In the genomic region with DNA sequence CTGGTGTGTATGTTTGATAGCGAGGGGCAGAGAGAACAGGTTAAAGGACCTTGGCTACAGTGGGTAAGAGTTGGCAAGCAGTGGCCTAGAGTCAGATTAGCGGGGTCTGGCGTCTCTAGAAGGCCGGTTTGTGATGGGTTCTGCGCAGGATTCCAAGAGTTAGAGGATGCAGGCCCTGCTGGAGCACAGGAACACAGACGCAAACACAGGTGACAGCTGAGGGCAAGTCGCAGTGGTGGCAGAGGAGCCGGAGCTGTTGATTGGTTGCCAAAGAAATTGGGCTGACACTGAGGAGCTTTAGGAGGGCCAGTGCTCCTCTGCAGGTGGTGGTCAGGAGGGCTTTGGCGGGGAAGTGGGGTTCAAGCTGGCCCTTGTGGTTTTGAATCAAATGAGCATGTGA, we compare ENCODE assay signal across 21 cellular contexts. TPM values are rescaled to one million over a fixed set of nuclear protein-coding genes. Genes with fewer than 3 reads are reported as not detected.
A peak's percentile ranks its signal among the peaks of the same experiment; 100 is the strongest.
DNase-seq lines count a peak whose midpoint lies in the region; ATAC-seq and TF ChIP-seq lines count a peak whose summit lies in the region.
"Had no signal": no experiment of that assay in that cellular context is flagged by ENCODE, and none has a peak within 500 bp of the region (broad histone marks: within the 10 kb centered on the region; RNA-seq: fewer than 3 reads in every experiment).

No MANE protein-coding gene starts in this region.

- POLR2A ChIA-PET in OCI-LY7 (lab: Charles Lee) = interaction anchor here (1.0 to 2.0 kb wide), 3 partner anchors 11 to 17 kb away, joined by 3 to 7 read pairs (median 3); no protein-coding TSS in a partner anchor

- peak overlapping the region in 1 of 2 donors; percentile 13 for H3K4me3 Mint-ChIP-seq in activated T-cell treated with anti-CD3 and anti-CD28 coated beads, Interleukin-2, amount 50 U/mL, for 72 hours
- H3K4me3 Mint-ChIP-seq in endodermal cell = no peak overlapping the region

- H3K4me1 Mint-ChIP-seq in activated T-cell treated with anti-CD3 and anti-CD28 coated beads, Interleukin-2, amount 50 U/mL, for 72 hours (ENCODE audit: low read depth) = peaks cover 59% of the 10 kb centered on the region
- peaks cover 37% of the 10 kb centered on the region for H3K4me1 Mint-ChIP-seq in endodermal cell

- no peaks in the 10 kb centered on the region for H3K9me2 ChIP-seq in OCI-LY7 (ENCODE audit: insufficient read depth, low read length)

- no peaks in the 10 kb centered on the region for H3K9me3 ChIP-seq in OCI-LY7 (ENCODE audit: low read length)
- no peaks in the 10 kb centered on the region for H3K9me3 ChIP-seq in endodermal cell (ENCODE audit: control insufficient read depth, low read length)
- H3K9me3 ChIP-seq in skeletal muscle tissue (ENCODE audit: control insufficient read depth in 3 of 3, low read length in 3 of 3) = no peaks in the 10 kb centered on the region
- H3K9me3 ChIP-seq: uterus had no signal

- no peak overlapping the region for H2AFZ ChIP-seq in OCI-LY7 (ENCODE audit: low read length)
- H2AFZ ChIP-seq: parathyroid adenoma had no signal

- H3K9me3 Mint-ChIP-seq in activated T-cell treated with anti-CD3 and anti-CD28 coated beads, Interleukin-2, amount 50 U/mL, for 72 hours = no peaks in the 10 kb centered on the region
- H3K9me3 Mint-ChIP-seq in endodermal cell = no peaks in the 10 kb centered on the region
- H3K9me3 Mint-ChIP-seq: H9 had no signal

- peaks cover 3% of the 10 kb centered on the region for H3K27me3 Mint-ChIP-seq in activated T-cell treated with anti-CD3 and anti-CD28 coated beads, Interleukin-2, amount 50 U/mL, for 72 hours (ENCODE audit: low read depth)
- peaks cover 4% of the 10 kb centered on the region for H3K27me3 Mint-ChIP-seq in endodermal cell (ENCODE audit: insufficient read depth)

- TF ChIP-seq CTCF in OCI-LY7 (conservative IDR thresholded peaks at IDR 0.05; ENCODE audit: low read length) = no peak
- no peak for TF ChIP-seq CTCF in endodermal cell (conservative IDR thresholded peaks at IDR 0.05)

- no peak overlapping the region for H3K9ac ChIP-seq in endodermal cell (ENCODE audit: extremely low read depth, low read length, poor library complexity, severe bottlenecking)
- H3K9ac ChIP-seq in skeletal muscle tissue (ENCODE audit: low read depth in 1 of 3, low read length in 3 of 3) = peak overlapping the region; percentile 24 to 98 (median 71)
- H3K9ac ChIP-seq: parathyroid adenoma had no signal

- H3K4me3 ChIP-seq in OCI-LY7 (ENCODE audit: low read depth, low read length, poor library complexity, severe bottlenecking) (no peak overlapping the region), endodermal cell (ENCODE audit: low read length) (no peak overlapping the region), skeletal muscle tissue (ENCODE audit: low read length in 3 of 3) (peak overlapping the region; percentile 7 to 45 (median 33)), H7 (ENCODE audit: insufficient read depth, low read depth, low read length) (no peak overlapping the region)
- H3K4me3 ChIP-seq: uterus had no signal

- H3K27me3 ChIP-seq in endodermal cell (ENCODE audit: control insufficient read depth, insufficient read depth, low read length, poor library complexity, severe bottlenecking) (peaks cover 1% of the 10 kb centered on the region), skeletal muscle tissue (ENCODE audit: control insufficient read depth in 3 of 3, insufficient read depth in 3 of 3, low read length in 3 of 3) (no peaks in the 10 kb centered on the region), H7 (ENCODE audit: control insufficient read depth, insufficient read depth, low read length) (peaks cover 8% of the 10 kb centered on the region)
- H3K27me3 ChIP-seq: uterus had no signal

- H3K36me3 Mint-ChIP-seq in activated T-cell treated with anti-CD3 and anti-CD28 coated beads, Interleukin-2, amount 50 U/mL, for 72 hours (ENCODE audit: insufficient read depth in 2 of 2) = peaks cover 0 to 1% of the 10 kb centered on the region in 2 donors
- H3K36me3 Mint-ChIP-seq in endodermal cell (ENCODE audit: low read depth) = peaks cover 2% of the 10 kb centered on the region

- 89 to 93% methylated on average over 3 to 9 of the region's 9 CpGs for WGBS in endodermal cell (ENCODE audit: insufficient coverage in 1 of 2, insufficient read length in 1 of 2), 2 experiments

- CTCF ChIA-PET in OCI-LY7 (lab: Charles Lee; ENCODE audit: unreplicated experiment) = interaction anchor here (0.9 kb wide), 1 partner anchor 136 kb away, joined by 3 read pairs; no protein-coding TSS in a partner anchor

- H3K27ac ChIP-seq in OCI-LY7 (ENCODE audit: low read depth, low read length, poor library complexity, severe bottlenecking) = no peak overlapping the region
- no peak overlapping the region for H3K27ac ChIP-seq in endodermal cell (ENCODE audit: low read depth, low read length)
- peak overlapping the region; percentile 37 for H3K27ac ChIP-seq in skeletal muscle tissue (ENCODE audit: low read depth, low read length)
- H3K27ac ChIP-seq: parathyroid adenoma, uterus had no signal

- peak overlapping the region; percentile 16 for H3K27ac Mint-ChIP-seq in activated T-cell treated with anti-CD3 and anti-CD28 coated beads, Interleukin-2, amount 50 U/mL, for 72 hours
- no peak overlapping the region for H3K27ac Mint-ChIP-seq in endodermal cell

- H3K4me2 ChIP-seq in OCI-LY7 (ENCODE audit: low read length) = peak overlapping the region; percentile 81; the same call in 1 of the 2 replicates

- peaks cover 21% of the 10 kb centered on the region; the same call in 1 of the 2 replicates for H3K79me2 ChIP-seq in OCI-LY7 (ENCODE audit: insufficient read depth, low read depth, low read length)

- intact Hi-C loops in OCI-LY7 (cut with micrococcal nuclease; ENCODE audit: unreplicated experiment) = no loop called here

- H3K4me1 ChIP-seq in OCI-LY7 (ENCODE audit: insufficient read depth, low read length, poor library complexity, severe bottlenecking) (peaks cover 37% of the 10 kb centered on the region), endodermal cell (ENCODE audit: control insufficient read depth, insufficient read depth, low read length) (no peaks in the 10 kb centered on the region), skeletal muscle tissue (ENCODE audit: control insufficient read depth in 3 of 3, insufficient read depth in 3 of 3, low read length in 3 of 3) (peaks cover 47 to 79% (median 67%) of the 10 kb centered on the region in 3 donors)

- no peak for DNase-seq in activated T-cell treated with anti-CD3 and anti-CD28 coated beads, Interleukin-2, amount 50 U/mL, for 72 hours
- DNase-seq in activated T-cell treated with anti-CD3 and anti-CD28 coated beads for 4 hours (no peak), OCI-LY7 (ENCODE audit: low spot score) (no peak), endodermal cell (peak; percentile 41), H7 (no peak)
- DNase-seq: activated CD4-positive, alpha-beta T cell treated with anti-CD3 and anti-CD28 coated beads for 1 hour; COR-L47; H9; hypothalamus; kidney glomerular epithelial cell; midbrain; NCI-H1694; NCI-H446; SIG-M5; stimulated activated naive CD8-positive, alpha-beta T cell treated with anti-CD3 and anti-CD28 coated beads, Interleukin-15, Interleukin-2, amounts not matched to agents 100 U/mL and 50 U/mL, for 24 hours; T-helper 9 cell; uterus had no signal

- no TSS peak for BruUV-seq in OCI-LY7 (replicated peaks; lab: Mats Ljungman, UMichigan)

- ATAC-seq in activated T-cell treated with anti-CD3 and anti-CD28 coated beads, Interleukin-2, amount 50 U/mL, for 72 hours (replicated peaks in 1 of 2) = no peak
- ATAC-seq in HG03469 (IDR thresholded peaks at IDR 0.05; ENCODE audit: unreplicated experiment) = no peak
- ATAC-seq in GM21367 (IDR thresholded peaks at IDR 0.05; ENCODE audit: unreplicated experiment) = no peak
- ATAC-seq: stimulated activated naive CD8-positive, alpha-beta T cell treated with anti-CD3 and anti-CD28 coated beads, Interleukin-15, Interleukin-2, amounts not matched to agents 100 U/mL and 50 U/mL, for 24 hours had no signal

- peaks cover 19% of the 10 kb centered on the region; the same call in 1 of the 2 replicates for H4K20me1 ChIP-seq in OCI-LY7 (ENCODE audit: insufficient read depth, low read length)

- H3K36me3 ChIP-seq in OCI-LY7 (ENCODE audit: insufficient read depth, low read length) = no peaks in the 10 kb centered on the region
- no peaks in the 10 kb centered on the region for H3K36me3 ChIP-seq in endodermal cell (ENCODE audit: control insufficient read depth, insufficient read depth, low read length)
- H3K36me3 ChIP-seq in skeletal muscle tissue (ENCODE audit: control insufficient read depth in 3 of 3, insufficient read depth in 3 of 3, low read length in 3 of 3) = peaks cover 2 to 6% (median 4%) of the 10 kb centered on the region in 3 donors
- no peaks in the 10 kb centered on the region for H3K36me3 ChIP-seq in H7 (replicated peaks; ENCODE audit: control insufficient read depth, insufficient read depth, low read length)
- H3K36me3 ChIP-seq: uterus had no signal

RNA-seq across cellular contexts. Expression of a gene that starts 3.8 kb away (rescaled TPM):
- 10 to 100 TPM; 14.5 to 15.3 TPM for total RNA-seq in activated T-cell treated with anti-CD3 and anti-CD28 coated beads, Interleukin-2, amount 50 U/mL, for 72 hours
- total RNA-seq in OCI-LY7 (2014; rRNA removed; shearing (Covaris generic)) = 9.9 and 12.8 TPM in 2 replicates
- total RNA-seq in OCI-LY7 (2022) (20.2 and 20.3 TPM in 2 replicates), endodermal cell (10 to 100 TPM; 17.3 to 17.5 TPM), skeletal muscle tissue (19.3 TPM)
- 11.6 TPM for polyA plus RNA-seq in endodermal cell (2013, experiment 1 of 2)
- 10.6 TPM for polyA plus RNA-seq in endodermal cell (2013, experiment 2 of 2)
- 14.0 TPM in 2 replicates for total RNA-seq in H7 (2014; rRNA removed; shearing (Covaris generic))

RNA-seq across cellular contexts. Expression of a gene that starts 20.9 kb away (rescaled TPM):
- 10 to 100 TPM; 47.6 to 65.5 TPM for total RNA-seq in activated T-cell treated with anti-CD3 and anti-CD28 coated beads, Interleukin-2, amount 50 U/mL, for 72 hours
- total RNA-seq in OCI-LY7 (2014; rRNA removed; shearing (Covaris generic)) = 27.4 and 33.4 TPM in 2 replicates
- total RNA-seq in OCI-LY7 (2022) (31.3 and 43.7 TPM in 2 replicates), endodermal cell (10 to 100 TPM; 18.5 to 25.5 TPM), skeletal muscle tissue (19.3 TPM)
- polyA plus RNA-seq in endodermal cell (2013, experiment 1 of 2) = 16.3 TPM
- polyA plus RNA-seq in endodermal cell (2013, experiment 2 of 2) = 14.6 TPM
- 30.7 and 35.4 TPM in 2 replicates for total RNA-seq in H7 (2014; rRNA removed; shearing (Covaris generic))

Comparison
In these comparisons a context has a peak if more than half of its experiments do, and no peak if none do; other contexts are left out.
1. H3K4me3 ChIP-seq: peak in skeletal muscle tissue (3 of 3); none in OCI-LY7 (single experiment), endodermal cell (single experiment) and H7 (single experiment).